18 cellular contexts compared by ENCODE assay signal in the genomic region with DNA sequence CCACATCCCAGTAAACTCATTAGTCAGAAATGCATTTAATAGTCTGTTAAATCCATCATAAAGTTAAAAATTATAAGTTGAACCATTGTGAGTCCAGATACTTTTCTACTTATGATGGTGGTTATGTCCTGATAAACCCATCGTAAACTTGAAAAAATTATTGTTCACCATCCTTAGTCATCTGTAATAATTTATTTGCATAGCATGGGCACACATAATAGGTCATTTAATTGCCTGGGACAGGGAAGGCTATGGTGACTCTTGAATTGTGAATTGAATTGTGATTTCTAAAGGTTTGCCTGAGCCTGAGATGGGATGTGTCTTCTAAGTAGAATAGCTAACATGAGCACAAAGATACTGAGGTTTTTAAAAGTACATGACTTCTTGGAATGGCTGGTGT. TPM values are rescaled to one million over a fixed set of nuclear protein-coding genes. Genes with fewer than 3 reads are reported as not detected.
DNase-seq lines count a peak whose midpoint lies in the region; ATAC-seq and TF ChIP-seq lines count a peak whose summit lies in the region.
"Had no signal": no experiment of that assay in that cellular context is flagged by ENCODE, and none has a peak within 500 bp of the region (broad histone marks: within the 10 kb centered on the region; RNA-seq: fewer than 3 reads in every experiment).

No MANE protein-coding gene starts in this region.

- ATAC-seq in GM23338, result no peak
- no peak for ATAC-seq in stimulated activated memory B cell treated with anti-CD40 and anti-IgM and Interleukin-4, amounts not matched to agents 10 μg/mL and 1 μg/mL and 100 μg/mL, for 72 hours

- POLR2A ChIA-PET in SK-N-SH (lab: Yijun Ruan, JAX), result no interaction called here

- H3K4me3 ChIP-seq in GM23338 (no peak overlapping the region), SK-N-SH (ENCODE audit: low read depth in 2 of 2, low read length in 1 of 2) (no peak overlapping the region)

- H3K27ac Mint-ChIP-seq in GM23338 (0 out of 2 replicates have a peak overlapping the region, but pooled peaks have one; percentile 22), chondrocyte (ENCODE audit: unreplicated experiment) (peak overlapping the region; percentile 87)
- H3K27ac Mint-ChIP-seq in stimulated activated memory B cell treated with anti-CD40 and anti-IgM and Interleukin-4, amounts not matched to agents 10 μg/mL and 1 μg/mL and 100 μg/mL, for 72 hours, result peak overlapping the region; percentile 12

- H3K36me3 Mint-ChIP-seq in GM23338 (ENCODE audit: low read depth), result peaks cover 9% of the 10 kb centered on the region; the same call in 2 of the 3 replicates
- peaks cover 4% of the 10 kb centered on the region for H3K36me3 Mint-ChIP-seq in chondrocyte (ENCODE audit: low read depth)
- H3K36me3 Mint-ChIP-seq in stimulated activated memory B cell treated with anti-CD40 and anti-IgM and Interleukin-4, amounts not matched to agents 10 μg/mL and 1 μg/mL and 100 μg/mL, for 72 hours, result peaks cover 43% of the 10 kb centered on the region

- CTCF ChIA-PET in SK-N-SH (lab: Yijun Ruan, JAX), result no interaction called here

- H3K27ac ChIP-seq in GM23338 (ENCODE audit: low read depth), result no peak overlapping the region
- H3K27ac ChIP-seq in SK-N-SH (ENCODE audit: low read depth in 2 of 2, low read length in 1 of 2), result no peak overlapping the region; a peak in 1 of 4 replicates
- H3K27ac ChIP-seq: KMS-11 had no signal

- H3K4me3 Mint-ChIP-seq in GM23338 (no peak overlapping the region), chondrocyte (ENCODE audit: unreplicated experiment) (no peak overlapping the region)
- H3K4me3 Mint-ChIP-seq in stimulated activated memory B cell treated with anti-CD40 and anti-IgM and Interleukin-4, amounts not matched to agents 10 μg/mL and 1 μg/mL and 100 μg/mL, for 72 hours, result no peak overlapping the region
- H3K4me3 Mint-ChIP-seq: CD4-positive, CD25-positive, alpha-beta regulatory T cell had no signal

- H3K4me1 ChIP-seq in GM23338 (ENCODE audit: insufficient read depth) (peaks cover 18% of the 10 kb centered on the region), SK-N-SH (ENCODE audit: control insufficient read depth in 1 of 2, insufficient read depth in 2 of 2, low read depth in 1 of 2, low read length in 1 of 2) (peaks cover 9 to 13% of the 10 kb centered on the region in 2 experiments; a peak in 3 of 4 replicates)

- H3K4me1 Mint-ChIP-seq in GM23338 (peaks cover 25% of the 10 kb centered on the region), chondrocyte (ENCODE audit: low read depth) (peaks cover 70% of the 10 kb centered on the region)
- H3K4me1 Mint-ChIP-seq in stimulated activated memory B cell treated with anti-CD40 and anti-IgM and Interleukin-4, amounts not matched to agents 10 μg/mL and 1 μg/mL and 100 μg/mL, for 72 hours, result peaks cover 69% of the 10 kb centered on the region

- H3K27me3 Mint-ChIP-seq in GM23338 (ENCODE audit: insufficient read depth, low read depth, poor library complexity) (no peaks in the 10 kb centered on the region), chondrocyte (ENCODE audit: low read depth) (no peaks in the 10 kb centered on the region)
- no peaks in the 10 kb centered on the region for H3K27me3 Mint-ChIP-seq in stimulated activated memory B cell treated with anti-CD40 and anti-IgM and Interleukin-4, amounts not matched to agents 10 μg/mL and 1 μg/mL and 100 μg/mL, for 72 hours
- H3K27me3 Mint-ChIP-seq: CD4-positive, CD25-positive, alpha-beta regulatory T cell had no signal

- H3K27me3 ChIP-seq in GM23338 (ENCODE audit: insufficient read depth), result no peaks in the 10 kb centered on the region
- H3K27me3 ChIP-seq in SK-N-SH (ENCODE audit: insufficient read depth), result no peaks in the 10 kb centered on the region
- H3K27me3 ChIP-seq: MG63 had no signal

- H3K9me3 ChIP-seq in SK-N-SH, result no peaks in the 10 kb centered on the region
- H3K9me3 ChIP-seq: MG63 had no signal

- no peak for TF ChIP-seq RAD21 in SK-N-SH (IDR thresholded peaks at IDR 0.05; ENCODE audit: low read length)

- H3F3A ChIP-seq in GM23338 (replicated peaks; ENCODE audit: low read depth) (no peaks in the 10 kb centered on the region), SK-N-SH (replicated peaks; ENCODE audit: insufficient read depth) (peaks cover 12% of the 10 kb centered on the region)

- no peaks in the 10 kb centered on the region for H3K9me2 ChIP-seq in GM23338 (ENCODE audit: insufficient read depth)
- H3K9me2 ChIP-seq in SK-N-SH, result no peaks in the 10 kb centered on the region

- WGBS in SK-N-SH (ENCODE audit: low lambda C conversion rate), result 100% methylated on average over 1 of the region's 1 CpG

- H4K20me1 ChIP-seq in GM23338 (replicated peaks; ENCODE audit: insufficient read depth), result no peaks in the 10 kb centered on the region; the same call in 1 of the 2 replicates
- no peaks in the 10 kb centered on the region for H4K20me1 ChIP-seq in SK-N-SH (ENCODE audit: insufficient read depth)

- H2AFZ ChIP-seq in GM23338, result no peak overlapping the region
- H2AFZ ChIP-seq in SK-N-SH (ENCODE audit: low read depth), result no peak overlapping the region

- TF ChIP-seq EP300 in SK-N-SH (IDR thresholded peaks at IDR 0.05; ENCODE audit: borderline replicate concordance in 1 of 2, low read depth in 1 of 2, low read length in 1 of 2), result no peak

- TF ChIP-seq CTCF in GM23338 (conservative IDR thresholded peaks at IDR 0.05; ENCODE audit: low read depth in 2 of 2), result no peak
- no peak for TF ChIP-seq CTCF in chondrocyte (IDR thresholded peaks at IDR 0.05)
- no peak for TF ChIP-seq CTCF in SK-N-SH (IDR thresholded peaks at IDR 0.05)

- no peak overlapping the region for H3K9ac ChIP-seq in SK-N-SH
- H3K9ac ChIP-seq: KMS-11 had no signal

- H3K9me3 Mint-ChIP-seq in GM23338, result no peaks in the 10 kb centered on the region; the same call in 2 of the 3 replicates
- peaks cover 14% of the 10 kb centered on the region for H3K9me3 Mint-ChIP-seq in chondrocyte (ENCODE audit: low read depth)
- H3K9me3 Mint-ChIP-seq in stimulated activated memory B cell treated with anti-CD40 and anti-IgM and Interleukin-4, amounts not matched to agents 10 μg/mL and 1 μg/mL and 100 μg/mL, for 72 hours, result peaks cover 13% of the 10 kb centered on the region

- H3K4me2 ChIP-seq in GM23338 (no peak overlapping the region), SK-N-SH (no peak overlapping the region)
- H3K4me2 ChIP-seq: KMS-11 had no signal

- peaks cover 95% of the 10 kb centered on the region for H3K79me2 ChIP-seq in GM23338 (replicated peaks; ENCODE audit: insufficient read depth)
- peaks cover 97% of the 10 kb centered on the region for H3K79me2 ChIP-seq in SK-N-SH (ENCODE audit: insufficient read depth)

- no peak for DNase-seq in GM23338 (ENCODE audit: low spot score)
- peak; percentile 25 for DNase-seq in LoVo (ENCODE audit: low spot score)
- no peak for DNase-seq in chondrocyte (ENCODE audit: low spot score)
- no peak for DNase-seq in stimulated activated CD4-positive, alpha-beta T cell treated with anti-CD3 and anti-CD28 coated beads, Interleukin-4, amount 100 ng/mL, for 1 hour
- DNase-seq in SK-N-SH, result no peak
- no peak for DNase-seq in mesenteric fat pad (ENCODE audit: low spot score)
- DNase-seq: ACHN; CD4-positive, CD25-positive, alpha-beta regulatory T cell; HCEC 1CT; MG63; NCI-H1092 treated with DMSO at 0.1 percent for 48 hours; NCI-H1694; NCI-H2107; NCI-H2227 treated with DMSO at 0.1 percent for 48 hours; NCI-H524; SIG-M5 had no signal

- H3K36me3 ChIP-seq in GM23338 (ENCODE audit: insufficient read depth) (no peaks in the 10 kb centered on the region), SK-N-SH (replicated peaks in 1 of 2; ENCODE audit: control insufficient read depth in 1 of 2, insufficient read depth in 2 of 2, low read length in 1 of 2) (no peaks in the 10 kb centered on the region)
- H3K36me3 ChIP-seq: MG63 had no signal

TF ChIP-seq in GM23338, 12 proteins besides CTCF, POLR2A, EP300 and RAD21:
- TF ChIP-seq ZNF114 (CRISPR knock-in tag; IDR thresholded peaks at IDR 0.05), result no peak
- TF ChIP-seq CREB1 (CRISPR knock-in tag; IDR thresholded peaks at IDR 0.05; ENCODE audit: low read depth), result no peak
- TF ChIP-seq ZNF331 (CRISPR knock-in tag; IDR thresholded peaks at IDR 0.05; ENCODE audit: low read depth), result no peak
- no peak for TF ChIP-seq JUNB (IDR thresholded peaks at IDR 0.05; ENCODE audit: unreplicated experiment)
- TF ChIP-seq, protein P1, sequence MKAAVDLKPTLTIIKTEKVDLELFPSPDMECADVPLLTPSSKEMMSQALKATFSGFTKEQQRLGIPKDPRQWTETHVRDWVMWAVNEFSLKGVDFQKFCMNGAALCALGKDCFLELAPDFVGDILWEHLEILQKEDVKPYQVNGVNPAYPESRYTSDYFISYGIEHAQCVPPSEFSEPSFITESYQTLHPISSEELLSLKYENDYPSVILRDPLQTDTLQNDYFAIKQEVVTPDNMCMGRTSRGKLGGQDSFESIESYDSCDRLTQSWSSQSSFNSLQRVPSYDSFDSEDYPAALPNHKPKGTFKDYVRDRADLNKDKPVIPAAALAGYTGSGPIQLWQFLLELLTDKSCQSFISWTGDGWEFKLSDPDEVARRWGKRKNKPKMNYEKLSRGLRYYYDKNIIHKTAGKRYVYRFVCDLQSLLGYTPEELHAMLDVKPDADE (IDR thresholded peaks at IDR 0.05), result no peak
TF ChIP-seq in GM23338: peak in this region for 0.

RNA-seq across cellular contexts. Expression of a gene that starts 21.5 kb away (rescaled TPM):
- total RNA-seq in GM23338 (2014; rRNA removed; shearing (Covaris generic)), result 42.4 and 43.5 TPM in 2 replicates
- polyA plus RNA-seq in GM23338 (2016; fragmentation: Nextera tagmentation; extraction: Ambion mirVana) (12.6 and 15.7 TPM in 2 replicates), SK-N-SH (2012; rRNA removed) (28.6 and 32.8 TPM in 2 replicates)
- total RNA-seq in chondrocyte (36.0 to 43.0 TPM (median 39.6 TPM) in 3 replicates), mesenteric fat pad (41.8 TPM)
- polyA plus RNA-seq in SK-N-SH (2012; cell fraction: cytosol; rRNA removed), result 16.7 and 17.4 TPM in 2 replicates
- 62.2 and 139 TPM in 2 replicates for polyA plus RNA-seq in SK-N-SH (2012; cell fraction: nucleus; rRNA removed)

Comparison
In these comparisons a context has a peak if more than half of its experiments do, and no peak if none do; other contexts are left out.
1. H3K27ac Mint-ChIP-seq: peak in every context shown above with its lines; median percentile 87 in chondrocyte; 22 in GM23338; 12 in stimulated activated memory B cell treated with anti-CD40 and anti-IgM and Interleukin-4, amounts not matched to agents 10 μg/mL and 1 μg/mL and 100 μg/mL, for 72 hours.